ENCODE assay signal across 31 cellular contexts in the genomic region with DNA sequence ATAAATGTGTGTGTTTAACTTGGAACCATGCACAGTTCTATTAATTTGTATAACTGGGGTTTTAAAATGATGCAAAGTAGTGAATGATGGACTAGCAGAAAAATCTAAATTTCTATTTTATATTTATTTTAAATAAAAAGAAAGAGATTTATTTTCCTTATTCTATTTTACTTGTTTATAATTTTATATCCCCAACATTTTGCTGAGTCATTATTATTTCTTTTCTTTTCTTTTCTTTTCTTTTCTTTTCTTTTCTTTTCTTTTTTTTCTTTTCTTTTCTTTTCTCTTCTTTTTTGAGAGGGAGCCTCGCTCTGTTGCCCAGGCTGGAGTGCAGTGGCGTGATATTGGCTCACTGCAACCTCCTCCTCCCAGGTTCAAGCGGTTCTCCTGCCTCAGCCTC.
"Had no signal": no experiment of that assay in that cellular context is flagged by ENCODE, and none has a peak within 500 bp of the region (broad histone marks: within the 10 kb centered on the region; RNA-seq: fewer than 3 reads in every experiment).

No MANE protein-coding gene starts in this region.

- H3K4me3 ChIP-seq: ascending aorta, cardiac muscle cell had no signal

- H3K9me3 ChIP-seq: ascending aorta had no signal

- DNase-seq: activated B cell treated with CpG ODN at 0.5 μM for 24 hours; activated CD4-positive, alpha-beta memory T cell treated with anti-CD3 and anti-CD28 coated beads for 36 hours; activated CD4-positive, alpha-beta T cell treated with anti-CD3 and anti-CD28 coated beads for 4 hours; activated CD4-positive, alpha-beta T cell treated with anti-CD3 and anti-CD28 coated beads, Interleukin-2, amount 10 ng/mL, durations not matched to agents 24 days and 14 days; activated CD4-positive, alpha-beta T cell treated with anti-CD3 and anti-CD28 coated beads, Interleukin-2, amount 50 U/mL, for 1 hour; activated CD4-positive, alpha-beta T cell treated with anti-CD3 and anti-CD28 coated beads, Interleukin-2, amount 50 U/mL, for 4 hours; activated CD4-positive, CD25-positive, alpha-beta regulatory T cell treated with anti-CD3 and anti-CD28 coated beads, Interleukin-2, amount 50 U/mL, for 72 hours; activated CD8-positive, alpha-beta memory T cell treated with anti-CD3 and anti-CD28 coated beads, Interleukin-2, amount 50 U/mL, for 4 hours; activated CD8-positive, alpha-beta T cell treated with anti-CD3 and anti-CD28 coated beads for 36 hours; activated effector memory CD4-positive, alpha-beta T cell treated with anti-CD3 and anti-CD28 coated beads, Interleukin-2, amount 50 U/mL, for 16 hours; activated gamma-delta T cell treated with Interleukin-2 at 50 U/mL for 16 hours; activated naive CD4-positive, alpha-beta T cell treated with anti-CD3 and anti-CD28 coated beads, Interleukin-2, amount 10 ng/mL, durations not matched to agents 7 days and 5 days; activated naive CD4-positive, alpha-beta T cell treated with Interleukin-2 at 50 U/mL for 16 hours; activated naive CD8-positive, alpha-beta T cell treated with anti-CD3 and anti-CD28 coated beads, Interleukin-2, amount 10 ng/mL, durations not matched to agents 7 days and 5 days; activated naive CD8-positive, alpha-beta T cell treated with anti-CD3 and anti-CD28 coated beads, Interleukin-2, amount 50 U/mL, for 24 hours; activated T-cell treated with anti-CD3 and anti-CD28 coated beads for 4 hours; activated T-cell treated with anti-CD3 and anti-CD28 coated beads, Interleukin-2, amount 50 U/mL, for 1 hour; activated T-cell treated with anti-CD3 and anti-CD28 coated beads, Interleukin-2, amount 50 U/mL, for 4 hours; activated T-cell treated with anti-CD3 and anti-CD28 coated beads, Interleukin-2, amount 50 U/mL, for 72 hours; amygdala; anterior cingulate cortex; caudate nucleus; cerebellar nuclear complex; T-helper 2 cell; T-helper 9 cell had no signal

- ATAC-seq: activated CD8-positive, alpha-beta T cell treated with anti-CD3 and anti-CD28 coated beads for 36 hours; activated naive CD8-positive, alpha-beta T cell treated with anti-CD3 and anti-CD28 coated beads, Interleukin-2, amount 50 U/mL, for 24 hours; activated T-cell treated with anti-CD3 and anti-CD28 coated beads, Interleukin-2, amount 50 U/mL, for 4 hours; activated T-cell treated with anti-CD3 and anti-CD28 coated beads, Interleukin-2, amount 50 U/mL, for 72 hours; activated T-helper 17 cell treated with anti-CD3 and anti-CD28 coated beads, Interleukin-2, amount 50 U/mL, for 72 hours had no signal

- H3K27me3 ChIP-seq: ascending aorta, cardiac muscle cell had no signal

- H3K4me1 ChIP-seq: ascending aorta had no signal

- H3K27ac ChIP-seq: ascending aorta, cardiac muscle cell, VCaP had no signal

- H3K36me3 ChIP-seq: ascending aorta, cardiac muscle cell had no signal

- FAIRE-seq: bronchial epithelial cell, TTC549 had no signal
